Comparison of ENCODE assay signal across 8 cellular contexts in genomic region chr2:191012845-191013616, GRCh38. TPM values are rescaled to one million over a fixed set of nuclear protein-coding genes. Genes with fewer than 3 reads are reported as not detected.
DNase-seq lines count a peak whose midpoint lies in the region; ATAC-seq and TF ChIP-seq lines count a peak whose summit lies in the region.

No MANE protein-coding gene starts in this region.

- POLR2A ChIA-PET in BJ (lab: Charles Lee): interaction anchor here (0.8 kb wide), 1 partner anchor 38 kb away, joined by 3 read pairs; no protein-coding TSS in a partner anchor

- H3K4me1 ChIP-seq in mononuclear cell (ENCODE audit: insufficient read depth, low read length): peaks cover 47% of the 10 kb centered on the region

- H3K36me3 ChIP-seq in BJ (ENCODE audit: control insufficient read depth, insufficient read depth, low read length): no peaks in the 10 kb centered on the region; the same call in 1 of the 2 replicates

- ATAC-seq in GM21619 (IDR thresholded peaks at IDR 0.05; ENCODE audit: unreplicated experiment): no peak

- DNase-seq in BJ (ENCODE audit: low read depth) (no peak), HL-60 (ENCODE audit: low read depth in 1 of 2, low spot score in 1 of 2) (peak in 1 of 2 experiments; percentile 58), choroid plexus epithelial cell (ENCODE audit: low read depth) (peak; percentile 55), NCI-H146 (lab: John Stamatoyannopoulos, UW) (no peak), SW 1271 (lab: John Stamatoyannopoulos, UW) (no peak)
- DNase-seq in activated effector memory CD4-positive, alpha-beta T cell treated with Interleukin-2 at 50 U/mL for 16 hours: no peak

- TF ChIP-seq CTCF in BJ (IDR thresholded peaks at IDR 0.05; ENCODE audit: insufficient read depth, low read depth, low read length): no peak
- TF ChIP-seq CTCF in HL-60 (IDR thresholded peaks at IDR 0.05; ENCODE audit: insufficient read depth, low read length): no peak
- no peak for TF ChIP-seq CTCF in choroid plexus epithelial cell (conservative IDR thresholded peaks at IDR 0.05; ENCODE audit: low read depth, low read length)

- H3K27me3 ChIP-seq in BJ (ENCODE audit: control insufficient read depth, insufficient read depth, low read length) (no peaks in the 10 kb centered on the region), HL-60 (ENCODE audit: insufficient read depth, poor library complexity, severe bottlenecking) (no peaks in the 10 kb centered on the region), mononuclear cell (ENCODE audit: insufficient read depth, low read length) (no peaks in the 10 kb centered on the region)

- peak overlapping the region; percentile 91 for H3K27ac ChIP-seq in HL-60 (replicated peaks)

- CTCF ChIA-PET in BJ (lab: Yijun Ruan, JAX): interaction anchor here (0.7 to 2.3 kb wide), 3 partner anchors 16 to 292 kb away, joined by 3 to 7 read pairs (median 3); no protein-coding TSS in a partner anchor

- peak overlapping the region; percentile 62 for H3K4me3 ChIP-seq in BJ (ENCODE audit: low read depth, low read length)
- peak overlapping the region; percentile 94 for H3K4me3 ChIP-seq in HL-60 (replicated peaks; ENCODE audit: insufficient read depth, low read length)
- peak overlapping the region; percentile 95 for H3K4me3 ChIP-seq in choroid plexus epithelial cell (ENCODE audit: low read depth, low read length)
- H3K4me3 ChIP-seq in mononuclear cell (ENCODE audit: low read length): peak overlapping the region; percentile 98

- no peaks in the 10 kb centered on the region for H3K9me3 ChIP-seq in mononuclear cell (ENCODE audit: low read depth, low read length)

RNA-seq across cellular contexts. Expression of gene STAT1, which starts 0.9 kb away (rescaled TPM):
- 166 and 180 TPM in 2 replicates for polyA plus RNA-seq in BJ (2011; rRNA removed)
- 115 and 169 TPM in 2 replicates for polyA minus RNA-seq in BJ (2011; rRNA and poly(A)+ RNA removed)
- total RNA-seq in mononuclear cell: 89.9 TPM
